Comparison of ENCODE assay signal across 17 cellular contexts in the genomic region with DNA sequence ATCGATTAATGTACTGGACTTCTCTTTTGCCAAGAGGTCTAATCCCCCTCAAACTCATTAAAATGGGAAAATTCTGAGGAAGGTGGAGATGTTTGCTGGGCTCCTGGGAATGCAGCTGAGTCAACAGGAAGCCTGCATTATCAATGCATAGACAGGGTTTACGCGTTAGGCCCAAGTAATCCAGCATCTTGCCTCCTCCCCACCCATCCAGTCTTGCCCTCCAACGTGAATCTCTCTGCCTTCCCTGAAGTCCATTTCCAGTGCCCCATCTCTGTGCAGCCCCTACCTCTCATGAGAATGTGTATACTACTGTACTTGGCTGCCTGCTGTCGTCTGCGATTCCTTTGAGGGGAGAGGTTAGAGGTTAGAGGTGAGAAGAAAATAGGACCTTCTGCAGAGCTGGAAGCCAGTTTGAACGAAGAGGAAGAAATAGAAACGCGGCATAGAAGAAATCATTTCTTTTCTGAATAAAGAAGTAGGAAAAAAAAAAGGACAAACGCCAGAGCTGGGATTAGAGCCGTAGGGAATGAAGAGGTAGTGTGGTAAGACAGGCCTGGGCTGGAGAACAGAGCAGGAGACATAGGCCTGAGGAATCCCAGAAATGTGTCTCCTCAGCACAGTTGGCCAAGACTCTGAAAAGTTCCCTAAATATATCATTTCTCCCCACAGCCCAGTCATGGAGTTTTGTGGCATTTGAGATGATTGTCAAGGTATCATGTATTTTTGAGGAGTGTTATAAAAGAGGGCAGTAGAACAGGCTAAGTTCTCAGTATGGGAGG.
DNase-seq lines count a peak whose midpoint lies in the region; ATAC-seq and TF ChIP-seq lines count a peak whose summit lies in the region.
"Had no signal": no experiment of that assay in that cellular context is flagged by ENCODE, and none has a peak within 500 bp of the region (broad histone marks: within the 10 kb centered on the region; RNA-seq: fewer than 3 reads in every experiment).

No MANE protein-coding gene starts in this region.

- peaks cover 94% of the 10 kb centered on the region for H3K36me3 Mint-ChIP-seq in Caco-2 (ENCODE audit: insufficient read depth, unreplicated experiment)
- H3K36me3 Mint-ChIP-seq in naive thymus-derived CD4-positive, alpha-beta T cell: no peaks in the 10 kb centered on the region

- H3K9me3 ChIP-seq in Caco-2 (no peaks in the 10 kb centered on the region), Panc1 (ENCODE audit: control insufficient read depth, insufficient read depth, low read depth, low read length) (no peaks in the 10 kb centered on the region), ascending aorta (no peaks in the 10 kb centered on the region)
- H3K9me3 ChIP-seq in naive thymus-derived CD4-positive, alpha-beta T cell (ENCODE audit: control insufficient read depth in 2 of 3, low read length in 3 of 3): no peaks in the 10 kb centered on the region
- H3K9me3 ChIP-seq: BE2C had no signal

- H3K4me1 Mint-ChIP-seq in Caco-2 (ENCODE audit: low read depth, unreplicated experiment): peaks cover 47% of the 10 kb centered on the region
- peaks cover 14 to 47% (median 42%) of the 10 kb centered on the region in 7 donors for H3K4me1 Mint-ChIP-seq in naive thymus-derived CD4-positive, alpha-beta T cell

- peak overlapping the region; percentile 6 for H3K4me3 Mint-ChIP-seq in Caco-2 (ENCODE audit: unreplicated experiment)
- H3K4me3 Mint-ChIP-seq in naive thymus-derived CD4-positive, alpha-beta T cell: peak overlapping the region in 1 of 10 donors; percentile 26
- H3K4me3 Mint-ChIP-seq: activated T-helper 1 cell treated with anti-CD3 and anti-CD28 coated beads, Interleukin-12 subunit alpha, Interleukin-12 subunit beta, Interleukin-2, Interleukin-4 antibody, amounts not matched to agents 30 ng/mL and 10 ng/mL and 1 ng/mL, durations not matched to agents 14 hours and 24 hours and 36 hours; brain had no signal

- POLR2A ChIA-PET in Caco-2 (lab: Charles Lee) (interaction anchor here (0.6 kb wide), 1 partner anchor 69 kb away, joined by 4 read pairs; no protein-coding TSS in a partner anchor), Panc1 (lab: Charles Lee) (interaction anchor here (0.6 kb wide), 2 partner anchors 17 to 90 kb away, joined by 3 to 7 read pairs; no protein-coding TSS in a partner anchor)
- POLR2A ChIA-PET in naive thymus-derived CD4-positive, alpha-beta T cell (lab: Charles Lee): no interaction called here

- no peaks in the 10 kb centered on the region for H3K9me3 Mint-ChIP-seq in Caco-2 (ENCODE audit: unreplicated experiment)
- H3K9me3 Mint-ChIP-seq in naive thymus-derived CD4-positive, alpha-beta T cell: no peaks in the 10 kb centered on the region
- H3K9me3 Mint-ChIP-seq: activated T-helper 1 cell treated with anti-CD3 and anti-CD28 coated beads, Interleukin-12 subunit alpha, Interleukin-12 subunit beta, Interleukin-2, Interleukin-4 antibody, amounts not matched to agents 30 ng/mL and 10 ng/mL and 1 ng/mL, durations not matched to agents 14 hours and 24 hours and 36 hours had no signal

- H3K4me1 ChIP-seq in Caco-2: peaks cover 41% of the 10 kb centered on the region
- H3K4me1 ChIP-seq in Panc1 (ENCODE audit: control insufficient read depth, insufficient read depth, low read length): 0 out of 2 replicates have a peak, but pooled peaks cover 3% of the 10 kb centered on the region
- no peaks in the 10 kb centered on the region for H3K4me1 ChIP-seq in ascending aorta
- H3K4me1 ChIP-seq in naive thymus-derived CD4-positive, alpha-beta T cell (ENCODE audit: control insufficient read depth in 2 of 2, insufficient read depth in 2 of 2, low read length in 2 of 2): peaks cover under 1 to 35% of the 10 kb centered on the region in 2 donors
- H3K4me1 ChIP-seq: BE2C had no signal

- CTCF ChIA-PET in Caco-2 (lab: Charles Lee) (no interaction called here), Panc1 (lab: Charles Lee) (no interaction called here)
- CTCF ChIA-PET in naive thymus-derived CD4-positive, alpha-beta T cell (lab: Charles Lee): interaction anchor here (0.9 kb wide), 1 partner anchor 30 kb away, joined by 4 read pairs; no protein-coding TSS in a partner anchor

- H3K27ac Mint-ChIP-seq in Caco-2 (ENCODE audit: unreplicated experiment): peak overlapping the region; percentile 48
- peak overlapping the region in 1 of 9 donors; percentile 17 for H3K27ac Mint-ChIP-seq in naive thymus-derived CD4-positive, alpha-beta T cell
- H3K27ac Mint-ChIP-seq: activated T-helper 1 cell treated with anti-CD3 and anti-CD28 coated beads, Interleukin-12 subunit alpha, Interleukin-12 subunit beta, Interleukin-2, Interleukin-4 antibody, amounts not matched to agents 30 ng/mL and 10 ng/mL and 1 ng/mL, durations not matched to agents 14 hours and 24 hours and 36 hours had no signal

- H3K27me3 Mint-ChIP-seq in Caco-2 (ENCODE audit: insufficient read depth, unreplicated experiment): no peaks in the 10 kb centered on the region
- peaks cover 0 to 3% (median 0%) of the 10 kb centered on the region in 5 donors for H3K27me3 Mint-ChIP-seq in naive thymus-derived CD4-positive, alpha-beta T cell
- H3K27me3 Mint-ChIP-seq: brain had no signal

- peak overlapping the region; percentile 25; the same call in 1 of the 2 replicates for H3K27ac ChIP-seq in Panc1 (ENCODE audit: low read length)
- H3K27ac ChIP-seq in epithelial cell of prostate: peak overlapping the region; percentile 84
- no peak overlapping the region for H3K27ac ChIP-seq in ascending aorta
- no peak overlapping the region for H3K27ac ChIP-seq in naive thymus-derived CD4-positive, alpha-beta T cell (ENCODE audit: low read depth, low read length)
- H3K27ac ChIP-seq: KMS-11 had no signal

- BruUV-seq in Caco-2 (replicated peaks; lab: Mats Ljungman, UMichigan) (no TSS peak), Panc1 (replicated peaks; lab: Mats Ljungman, UMichigan) (no TSS peak)

- DNase-seq in Caco-2: no peak
- no peak for DNase-seq in Panc1 (ENCODE audit: low read depth, low spot score)
- no peak for DNase-seq in epithelial cell of prostate (ENCODE audit: low read depth, low spot score)
- DNase-seq in myocyte (ENCODE audit: low read depth): peak; percentile 50
- no peak for DNase-seq in head of caudate nucleus
- no peak for DNase-seq in ascending aorta (ENCODE audit: low spot score in 2 of 2)
- DNase-seq in naive thymus-derived CD4-positive, alpha-beta T cell: no peak
- DNase-seq: activated CD4-positive, alpha-beta T cell treated with anti-CD3 and anti-CD28 coated beads, Interleukin-2, amount 50 U/mL, for 48 hours; BE2C; DND-41; NCI-H1436; NCI-H524 treated with DMSO at 0.1 percent for 48 hours; stimulated activated CD4-positive, alpha-beta T cell treated with anti-CD3 and anti-CD28 coated beads, Interleukin-4, amount 100 ng/mL, for 1 hour had no signal

- H3K36me3 ChIP-seq in Caco-2 (ENCODE audit: control insufficient read depth, insufficient read depth, low read length): no peaks in the 10 kb centered on the region
- H3K36me3 ChIP-seq in Panc1 (ENCODE audit: control insufficient read depth, insufficient read depth, low read length): peaks cover 49% of the 10 kb centered on the region
- peaks cover 35 to 55% of the 10 kb centered on the region in 2 donors for H3K36me3 ChIP-seq in ascending aorta
- no peaks in the 10 kb centered on the region for H3K36me3 ChIP-seq in naive thymus-derived CD4-positive, alpha-beta T cell (ENCODE audit: control insufficient read depth in 2 of 3, insufficient read depth in 3 of 3, low read length in 3 of 3)
- H3K36me3 ChIP-seq: BE2C had no signal

- ATAC-seq in Panc1 (no peak), GM21526 (IDR thresholded peaks at IDR 0.05; ENCODE audit: low FRiP score, unreplicated experiment) (no peak)
- ATAC-seq in naive thymus-derived CD4-positive, alpha-beta T cell: no peak

- intact Hi-C loops in Caco-2 (cut with micrococcal nuclease; ENCODE audit: unreplicated experiment): loop anchor here (5.0 kb wide), 1 partner anchor 41 kb away; no protein-coding TSS in a partner anchor
- intact Hi-C loops in Panc1 (cut with micrococcal nuclease; ENCODE audit: unreplicated experiment): no loop called here
- intact Hi-C loops in head of caudate nucleus (cut with DNase I): no loop called here
- intact Hi-C loops in ascending aorta (cut with DNase I): no loop called here
- intact Hi-C loops in naive thymus-derived CD4-positive, alpha-beta T cell (cut with micrococcal nuclease): no loop called here

- TF ChIP-seq CTCF in Caco-2 (IDR thresholded peaks at IDR 0.05; ENCODE audit: insufficient read depth in 1 of 2, low read depth in 1 of 2, low read length in 1 of 2, severe bottlenecking in 1 of 2, unreplicated experiment in 1 of 2): no peak
- TF ChIP-seq CTCF in Panc1 (IDR thresholded peaks at IDR 0.05): no peak
- no peak for TF ChIP-seq CTCF in ascending aorta (IDR thresholded peaks at IDR 0.05)

- in situ Hi-C loops in Panc1 (cut with HindIII; ENCODE audit: low pct_unique_long_range_greater_than_20kb, low sequenced_read_pairs): no loop called here

- H3K4me3 ChIP-seq in Caco-2 (ENCODE audit: low read depth, low read length): no peak overlapping the region
- H3K4me3 ChIP-seq in Panc1 (ENCODE audit: low read depth in 2 of 2, low read length in 2 of 2): no peak overlapping the region
- no peak overlapping the region for H3K4me3 ChIP-seq in ascending aorta
- H3K4me3 ChIP-seq in naive thymus-derived CD4-positive, alpha-beta T cell (ENCODE audit: low read length): no peak overlapping the region

- H3K27me3 ChIP-seq in Caco-2 (replicated peaks; ENCODE audit: control insufficient read depth, insufficient read depth, low read length): no peaks in the 10 kb centered on the region
- no peaks in the 10 kb centered on the region for H3K27me3 ChIP-seq in Panc1 (ENCODE audit: control insufficient read depth, insufficient read depth, low read length)
- no peaks in the 10 kb centered on the region for H3K27me3 ChIP-seq in ascending aorta
- H3K27me3 ChIP-seq in naive thymus-derived CD4-positive, alpha-beta T cell (ENCODE audit: control insufficient read depth in 2 of 2, insufficient read depth in 2 of 2, low read length in 2 of 2): no peaks in the 10 kb centered on the region
- H3K27me3 ChIP-seq: BE2C had no signal

Comparison
In these comparisons a context has a peak if more than half of its experiments do, and no peak if none do; other contexts are left out.
1. H3K27ac ChIP-seq: peak in Panc1 (single experiment) and epithelial cell of prostate (single experiment); none in ascending aorta (0 of 2) and naive thymus-derived CD4-positive, alpha-beta T cell (single experiment).